In genomic region chr12:11941601-11942360, GRCh38 we compare ENCODE assay signal across 14 cellular contexts.
DNase-seq lines count a peak whose midpoint lies in the region; ATAC-seq and TF ChIP-seq lines count a peak whose summit lies in the region.
"Had no signal": no experiment of that assay in that cellular context is flagged by ENCODE, and none has a peak within 500 bp of the region (broad histone marks: within the 10 kb centered on the region; RNA-seq: fewer than 3 reads in every experiment).

No MANE protein-coding gene starts in this region.

- no peak overlapping the region for H3K4me3 Mint-ChIP-seq in activated T-helper 17 cell treated with anti-CD3 and anti-CD28 coated beads, Interleukin-2, amount 50 U/mL, for 72 hours

- H3K27me3 Mint-ChIP-seq in activated T-helper 17 cell treated with anti-CD3 and anti-CD28 coated beads, Interleukin-2, amount 50 U/mL, for 72 hours: no peaks in the 10 kb centered on the region

- peaks cover 10% of the 10 kb centered on the region for H3K4me1 Mint-ChIP-seq in activated T-helper 17 cell treated with anti-CD3 and anti-CD28 coated beads, Interleukin-2, amount 50 U/mL, for 72 hours

- H3K9me3 ChIP-seq in right cardiac atrium (ENCODE audit: control insufficient read depth, low read length): no peaks in the 10 kb centered on the region
- H3K9me3 ChIP-seq: BE2C, HAP-1 had no signal

- POLR2A ChIA-PET in GM10248 (lab: Yijun Ruan, JAX): no interaction called here

- ATAC-seq in right cardiac atrium (peak; percentile 26 to 43), left cardiac atrium (no peak), GM21526 (IDR thresholded peaks at IDR 0.05; ENCODE audit: low FRiP score, unreplicated experiment) (no peak)
- no peak for ATAC-seq in activated T-helper 17 cell treated with anti-CD3 and anti-CD28 coated beads, Interleukin-2, amount 50 U/mL, for 72 hours (replicated peaks)

- no peak for DNase-seq in right cardiac atrium
- DNase-seq in left cardiac atrium: no peak
- peak; percentile 56 to 74 for DNase-seq in foreskin fibroblast
- DNase-seq in DMS114 treated with DMSO at 0.1 percent for 48 hours (lab: John Stamatoyannopoulos, UW; ENCODE audit: unreplicated experiment): no peak
- no peak for DNase-seq in GM10248 (ENCODE audit: extremely low spot score)
- DNase-seq in activated CD4-positive, CD25-positive, alpha-beta regulatory T cell (lab: John Stamatoyannopoulos, UW): no peak
- DNase-seq: BE2C, dermis blood vessel endothelial cell, Karpas-422, NCI-H345, SIG-M5 had no signal

- H3K36me3 Mint-ChIP-seq in activated T-helper 17 cell treated with anti-CD3 and anti-CD28 coated beads, Interleukin-2, amount 50 U/mL, for 72 hours (ENCODE audit: low read depth): no peaks in the 10 kb centered on the region

- no peaks in the 10 kb centered on the region for H3K9me3 Mint-ChIP-seq in activated T-helper 17 cell treated with anti-CD3 and anti-CD28 coated beads, Interleukin-2, amount 50 U/mL, for 72 hours

- TF ChIP-seq CTCF in foreskin fibroblast (IDR thresholded peaks at IDR 0.05; ENCODE audit: low read depth, low read length): no peak
- no peak for TF ChIP-seq CTCF in GM10248 (IDR thresholded peaks at IDR 0.05; ENCODE audit: control extremely low read depth, extremely low read depth, low read depth, missing control alignments)

- intact Hi-C loops in right cardiac atrium (cut with DNase I) (no loop called here), left cardiac atrium (cut with DNase I) (no loop called here)

- CTCF ChIA-PET in GM10248 (lab: Yijun Ruan, JAX): interaction anchor here (1.0 to 1.2 kb wide), 4 partner anchors 8 to 32 kb away, joined by 3 read pairs; no protein-coding TSS in a partner anchor

- WGBS in right cardiac atrium: 40% methylated on average over 1 of the region's 1 CpG

- H3K4me3 ChIP-seq in right cardiac atrium (ENCODE audit: low read length): no peak overlapping the region
- H3K4me3 ChIP-seq in foreskin fibroblast (ENCODE audit: low read depth in 1 of 2, low read length in 2 of 2): no peak overlapping the region
- H3K4me3 ChIP-seq: HAP-1 had no signal

- no peak overlapping the region for H3K27ac ChIP-seq in right cardiac atrium (ENCODE audit: low read length)

- H3K27me3 ChIP-seq in right cardiac atrium (ENCODE audit: control insufficient read depth, insufficient read depth): no peaks in the 10 kb centered on the region
- H3K27me3 ChIP-seq: BE2C had no signal

- peak overlapping the region; percentile 36 for H3K27ac Mint-ChIP-seq in activated T-helper 17 cell treated with anti-CD3 and anti-CD28 coated beads, Interleukin-2, amount 50 U/mL, for 72 hours

- no peaks in the 10 kb centered on the region for H3K4me1 ChIP-seq in right cardiac atrium (ENCODE audit: control insufficient read depth, insufficient read depth, low read length)
- H3K4me1 ChIP-seq: BE2C, HAP-1 had no signal

Comparison
In these comparisons a context has a peak if more than half of its experiments do, and no peak if none do; other contexts are left out.
1. ATAC-seq: peak in right cardiac atrium (2 of 2); none in left cardiac atrium (0 of 2), activated T-helper 17 cell treated with anti-CD3 and anti-CD28 coated beads, Interleukin-2, amount 50 U/mL, for 72 hours (single experiment) and GM21526 (single experiment).
2. DNase-seq: peak in foreskin fibroblast (2 of 2); none in right cardiac atrium (0 of 3), left cardiac atrium (single experiment), DMS114 treated with DMSO at 0.1 percent for 48 hours (single experiment), GM10248 (single experiment) and activated CD4-positive, CD25-positive, alpha-beta regulatory T cell (0 of 4).